16 cellular contexts compared by ENCODE assay signal in genomic region chr4:128320656-128321055, GRCh38.
"Had no signal": no experiment of that assay in that cellular context is flagged by ENCODE, and none has a peak within 500 bp of the region (broad histone marks: within the 10 kb centered on the region; RNA-seq: fewer than 3 reads in every experiment).

No MANE protein-coding gene starts in this region.

- DNase-seq: activated CD4-positive, alpha-beta T cell treated with anti-CD3 and anti-CD28 coated beads, Interleukin-2, amount 50 U/mL, for 1 hour; activated CD4-positive, CD25-positive, alpha-beta regulatory T cell treated with anti-CD3 and anti-CD28 coated beads, Interleukin-2, amount 50 U/mL, for 72 hours; activated gamma-delta T cell treated with Interleukin-2 at 50 U/mL for 16 hours; activated T-cell treated with anti-CD3 and anti-CD28 coated beads, Interleukin-2, amount 50 U/mL, for 1 hour; aorta; effector memory CD8-positive, alpha-beta T cell; heart right ventricle; left colon; ovary; stimulated activated CD4-positive, alpha-beta T cell treated with anti-CD3 and anti-CD28 coated beads, Interleukin-12 subunit alpha, Interleukin-12 subunit beta, amount 100 ng/mL, for 4 hours; stimulated activated CD4-positive, alpha-beta T cell treated with anti-CD3 and anti-CD28 coated beads, Interleukin-4, amount 100 ng/mL, for 4 hours; stimulated activated naive CD8-positive, alpha-beta T cell treated with anti-CD3 and anti-CD28 coated beads, Interleukin-15, Interleukin-2, amounts not matched to agents 100 U/mL and 50 U/mL, for 24 hours; upper lobe of right lung had no signal

- H3K4me1 ChIP-seq: heart right ventricle, prostate gland, upper lobe of right lung had no signal

- H3K4me3 ChIP-seq: heart right ventricle, ovary, prostate gland, upper lobe of right lung had no signal

- H3K36me3 ChIP-seq: ovary, prostate gland, upper lobe of right lung had no signal

- H3K27ac ChIP-seq: heart right ventricle, ovary, prostate gland, upper lobe of right lung, VCaP had no signal

- ATAC-seq: effector memory CD8-positive, alpha-beta T cell; heart right ventricle; left colon; natural killer cell treated with Interleukin-12 subunit alpha and Interleukin-12 subunit beta and Interleukin-15 and Interleukin-18, amount 100 ng/mL, for 72 hours; stimulated activated naive CD8-positive, alpha-beta T cell treated with anti-CD3 and anti-CD28 coated beads, Interleukin-15, Interleukin-2, amounts not matched to agents 100 U/mL and 50 U/mL, for 24 hours; upper lobe of right lung had no signal

- H3K27me3 ChIP-seq: heart right ventricle, ovary, upper lobe of right lung had no signal

- H3K9me3 ChIP-seq: heart right ventricle, ovary, prostate gland, upper lobe of right lung had no signal
